ENCODE assay signal across 1 cellular context in the genomic region with DNA sequence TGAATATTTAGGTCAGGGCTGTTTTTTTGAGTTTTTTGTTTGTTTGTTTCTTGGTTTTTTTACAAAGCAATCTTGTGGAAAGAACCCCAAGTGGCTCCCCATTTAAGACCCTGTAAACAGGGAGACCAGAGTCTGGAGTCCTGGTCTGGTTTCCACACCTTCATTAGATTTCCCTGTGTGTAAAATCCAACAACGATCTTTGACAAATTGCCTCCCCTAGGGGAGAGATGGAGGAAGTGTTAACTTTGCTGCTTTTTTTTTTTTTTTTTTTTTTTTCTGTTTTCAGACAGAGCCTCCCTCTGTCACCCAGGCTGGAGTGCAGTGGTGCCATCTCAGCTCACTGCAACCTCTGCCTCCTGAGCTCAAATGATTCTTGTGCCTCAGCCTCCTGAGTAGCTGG.
TF ChIP-seq lines count a peak whose summit lies in the region.

No MANE protein-coding gene starts in this region.

TF ChIP-seq in GM12878, 131 proteins besides CTCF, POLR2A, EP300 and RAD21:
- TF ChIP-seq SMC3 (IDR thresholded peaks at IDR 0.05; ENCODE audit: borderline replicate concordance, low read length), result peak; percentile 56; the same call in 1 of the 2 replicates
- peak; percentile 88 for TF ChIP-seq ZNF384 (IDR thresholded peaks at IDR 0.05; ENCODE audit: borderline replicate concordance, low read depth, low read length)
